35 cellular contexts compared by ENCODE assay signal in the genomic region with DNA sequence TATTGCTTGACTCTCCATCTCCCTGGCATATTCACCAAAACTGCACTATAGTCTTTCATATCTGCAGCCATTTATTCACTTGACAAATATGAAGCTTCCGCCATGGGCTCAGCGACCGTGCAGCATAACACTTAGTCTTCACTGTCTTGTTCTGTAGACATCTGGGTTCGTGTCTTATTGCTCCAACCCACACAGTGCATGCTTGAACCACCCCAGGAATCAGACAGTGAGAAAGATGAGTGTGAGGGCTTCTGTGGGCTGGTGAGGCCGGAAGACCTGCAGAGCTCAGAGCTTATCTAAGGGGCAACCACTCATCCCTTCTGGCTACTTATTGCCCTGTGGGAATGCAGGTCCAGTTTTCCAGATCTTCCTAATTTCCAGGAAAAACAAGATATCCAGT.
"Had no signal": no experiment of that assay in that cellular context is flagged by ENCODE, and none has a peak within 500 bp of the region (broad histone marks: within the 10 kb centered on the region; RNA-seq: fewer than 3 reads in every experiment).

No MANE protein-coding gene starts in this region.

- H3K4me3 Mint-ChIP-seq: activated B cell treated with CpG ODN at 0.5 μM for 24 hours; activated CD4-positive, alpha-beta memory T cell treated with anti-CD3 and anti-CD28 coated beads for 36 hours; activated CD4-positive, alpha-beta T cell treated with anti-CD3 and anti-CD28 coated beads, Interleukin-2, amount 10 ng/mL, durations not matched to agents 24 days and 14 days; activated CD8-positive, alpha-beta T cell treated with anti-CD3 and anti-CD28 coated beads for 36 hours; activated naive CD4-positive, alpha-beta T cell treated with anti-CD3 and anti-CD28 coated beads for 36 hours; activated naive CD8-positive, alpha-beta T cell treated with anti-CD3 and anti-CD28 coated beads for 36 hours; activated T-cell treated with anti-CD3 and anti-CD28 coated beads, Interleukin-2, amount 50 U/mL, for 4 hours; activated T-cell treated with anti-CD3 and anti-CD28 coated beads, Interleukin-2, amount 50 U/mL, for 72 hours; activated T-helper 1 cell treated with anti-CD3 and anti-CD28 coated beads, Interleukin-12 subunit alpha, Interleukin-12 subunit beta, Interleukin-2, Interleukin-4 antibody, amounts not matched to agents 30 ng/mL and 10 ng/mL and 1 ng/mL, durations not matched to agents 14 hours and 24 hours and 36 hours; activated T-helper 17 cell treated with anti-CD3 and anti-CD28 coated beads, Interleukin-2, amount 50 U/mL, for 72 hours; T-helper 1 cell treated with Interleukin-12 subunit alpha and Interleukin-12 subunit beta and Interleukin-4 antibody, amounts not matched to agents 30 μg/mL and 1 μg/mL, for 36 hours; T-helper 2 cell treated with Interferon-gamma antibody and Interleukin-4, amounts not matched to agents 5 μg/mL and 100 μg/mL, for 36 hours had no signal

- H3K36me3 Mint-ChIP-seq: activated CD4-positive, alpha-beta memory T cell treated with anti-CD3 and anti-CD28 coated beads for 36 hours; activated naive CD4-positive, alpha-beta T cell treated with anti-CD3 and anti-CD28 coated beads, Interleukin-2, amount 50 U/mL, for 72 hours; activated naive CD8-positive, alpha-beta T cell treated with anti-CD3 and anti-CD28 coated beads for 36 hours had no signal

- H3K36me3 ChIP-seq: adrenal gland, brain microvascular endothelial cell, breast epithelium had no signal

- H3K9me3 ChIP-seq: adrenal gland, body of pancreas, breast epithelium had no signal

- H3K9me3 Mint-ChIP-seq: activated B cell treated with CpG ODN at 0.5 μM for 24 hours; activated CD4-positive, alpha-beta memory T cell treated with anti-CD3 and anti-CD28 coated beads for 36 hours; activated CD4-positive, alpha-beta T cell treated with anti-CD3 and anti-CD28 coated beads, Interleukin-2, amount 10 ng/mL, durations not matched to agents 24 days and 14 days; activated CD8-positive, alpha-beta T cell treated with anti-CD3 and anti-CD28 coated beads for 36 hours; activated naive CD4-positive, alpha-beta T cell treated with anti-CD3 and anti-CD28 coated beads for 36 hours; activated naive CD4-positive, alpha-beta T cell treated with anti-CD3 and anti-CD28 coated beads, Interleukin-2, amount 50 U/mL, for 72 hours; activated naive CD8-positive, alpha-beta T cell treated with anti-CD3 and anti-CD28 coated beads for 36 hours; activated T-cell treated with anti-CD3 and anti-CD28 coated beads, Interleukin-2, amount 50 U/mL, for 4 hours; activated T-cell treated with anti-CD3 and anti-CD28 coated beads, Interleukin-2, amount 50 U/mL, for 72 hours; activated T-helper 1 cell treated with anti-CD3 and anti-CD28 coated beads, Interleukin-12 subunit alpha, Interleukin-12 subunit beta, Interleukin-2, Interleukin-4 antibody, amounts not matched to agents 30 ng/mL and 10 ng/mL and 1 ng/mL, durations not matched to agents 14 hours and 24 hours and 36 hours; activated T-helper 17 cell treated with anti-CD3 and anti-CD28 coated beads, Interleukin-2, amount 50 U/mL, for 72 hours; T-helper 1 cell treated with Interleukin-12 subunit alpha and Interleukin-12 subunit beta and Interleukin-4 antibody, amounts not matched to agents 30 μg/mL and 1 μg/mL, for 36 hours; T-helper 2 cell treated with Interferon-gamma antibody and Interleukin-4, amounts not matched to agents 5 μg/mL and 100 μg/mL, for 36 hours had no signal

- H3K27ac ChIP-seq: adrenal gland, body of pancreas, brain microvascular endothelial cell, breast epithelium, VCaP had no signal

- H3K27ac Mint-ChIP-seq: activated B cell treated with CpG ODN at 0.5 μM for 24 hours; activated CD4-positive, alpha-beta memory T cell treated with anti-CD3 and anti-CD28 coated beads for 36 hours; activated CD4-positive, alpha-beta T cell treated with anti-CD3 and anti-CD28 coated beads, Interleukin-2, amount 10 ng/mL, durations not matched to agents 24 days and 14 days; activated CD8-positive, alpha-beta T cell treated with anti-CD3 and anti-CD28 coated beads for 36 hours; activated naive CD4-positive, alpha-beta T cell treated with anti-CD3 and anti-CD28 coated beads for 36 hours; activated naive CD4-positive, alpha-beta T cell treated with anti-CD3 and anti-CD28 coated beads, Interleukin-2, amount 50 U/mL, for 72 hours; activated naive CD8-positive, alpha-beta T cell treated with anti-CD3 and anti-CD28 coated beads for 36 hours; activated T-cell treated with anti-CD3 and anti-CD28 coated beads, Interleukin-2, amount 50 U/mL, for 72 hours; activated T-helper 1 cell treated with anti-CD3 and anti-CD28 coated beads, Interleukin-12 subunit alpha, Interleukin-12 subunit beta, Interleukin-2, Interleukin-4 antibody, amounts not matched to agents 30 ng/mL and 10 ng/mL and 1 ng/mL, durations not matched to agents 14 hours and 24 hours and 36 hours; activated T-helper 17 cell treated with anti-CD3 and anti-CD28 coated beads, Interleukin-2, amount 50 U/mL, for 72 hours; T-helper 1 cell treated with Interleukin-12 subunit alpha and Interleukin-12 subunit beta and Interleukin-4 antibody, amounts not matched to agents 30 μg/mL and 1 μg/mL, for 36 hours; T-helper 2 cell treated with Interferon-gamma antibody and Interleukin-4, amounts not matched to agents 5 μg/mL and 100 μg/mL, for 36 hours had no signal

- DNase-seq: activated B cell treated with CpG ODN at 0.5 μM for 24 hours; activated CD4-positive, alpha-beta memory T cell treated with anti-CD3 and anti-CD28 coated beads for 36 hours; activated CD4-positive, alpha-beta T cell treated with anti-CD3 and anti-CD28 coated beads for 4 hours; activated CD4-positive, alpha-beta T cell treated with anti-CD3 and anti-CD28 coated beads, Interleukin-2, amount 10 ng/mL, durations not matched to agents 24 days and 14 days; activated CD4-positive, alpha-beta T cell treated with anti-CD3 and anti-CD28 coated beads, Interleukin-2, amount 50 U/mL, for 1 hour; activated CD4-positive, alpha-beta T cell treated with anti-CD3 and anti-CD28 coated beads, Interleukin-2, amount 50 U/mL, for 4 hours; activated CD4-positive, CD25-positive, alpha-beta regulatory T cell treated with anti-CD3 and anti-CD28 coated beads, Interleukin-2, amount 50 U/mL, for 72 hours; activated CD8-positive, alpha-beta memory T cell treated with anti-CD3 and anti-CD28 coated beads, Interleukin-2, amount 50 U/mL, for 4 hours; activated CD8-positive, alpha-beta T cell treated with anti-CD3 and anti-CD28 coated beads for 36 hours; activated effector memory CD4-positive, alpha-beta T cell treated with anti-CD3 and anti-CD28 coated beads, Interleukin-2, amount 50 U/mL, for 16 hours; activated gamma-delta T cell treated with Interleukin-2 at 50 U/mL for 16 hours; activated naive CD4-positive, alpha-beta T cell; activated naive CD4-positive, alpha-beta T cell treated with anti-CD3 and anti-CD28 coated beads for 36 hours; activated naive CD4-positive, alpha-beta T cell treated with anti-CD3 and anti-CD28 coated beads, Interleukin-2, amount 50 U/mL, for 16 hours; activated naive CD8-positive, alpha-beta T cell treated with anti-CD3 and anti-CD28 coated beads for 36 hours; activated T-cell treated with anti-CD3 and anti-CD28 coated beads for 4 hours; activated T-cell treated with anti-CD3 and anti-CD28 coated beads, Interleukin-2, amount 50 U/mL, for 1 hour; activated T-cell treated with anti-CD3 and anti-CD28 coated beads, Interleukin-2, amount 50 U/mL, for 4 hours; activated T-cell treated with anti-CD3 and anti-CD28 coated beads, Interleukin-2, amount 50 U/mL, for 72 hours; amniotic stem cell; aorta; body of pancreas; brain microvascular endothelial cell; central memory CD4-positive, alpha-beta T cell; T-helper 1 cell; T-helper 2 cell; T-helper 9 cell had no signal

- H3K4me1 Mint-ChIP-seq: activated B cell treated with CpG ODN at 0.5 μM for 24 hours; activated CD4-positive, alpha-beta T cell treated with anti-CD3 and anti-CD28 coated beads, Interleukin-2, amount 10 ng/mL, durations not matched to agents 24 days and 14 days; activated naive CD8-positive, alpha-beta T cell treated with anti-CD3 and anti-CD28 coated beads for 36 hours; activated T-helper 17 cell treated with anti-CD3 and anti-CD28 coated beads, Interleukin-2, amount 50 U/mL, for 72 hours had no signal

- H3K4me3 ChIP-seq: adrenal gland, body of pancreas, breast epithelium had no signal

- H3K27me3 ChIP-seq: adrenal gland, body of pancreas, brain microvascular endothelial cell, breast epithelium had no signal

- ATAC-seq: activated CD8-positive, alpha-beta T cell treated with anti-CD3 and anti-CD28 coated beads for 36 hours; activated naive CD4-positive, alpha-beta T cell treated with anti-CD3 and anti-CD28 coated beads, Interleukin-2, amount 50 U/mL, for 72 hours; activated T-cell treated with anti-CD3 and anti-CD28 coated beads, Interleukin-2, amount 50 U/mL, for 4 hours; activated T-cell treated with anti-CD3 and anti-CD28 coated beads, Interleukin-2, amount 50 U/mL, for 72 hours; activated T-helper 17 cell treated with anti-CD3 and anti-CD28 coated beads, Interleukin-2, amount 50 U/mL, for 72 hours; body of pancreas had no signal
